In genomic region chr4:24598025-24598424, GRCh38 we compare ENCODE assay signal across 17 cellular contexts. TPM values are rescaled to one million over a fixed set of nuclear protein-coding genes. Genes with fewer than 3 reads are reported as not detected.
DNase-seq lines count a peak whose midpoint lies in the region; ATAC-seq, FAIRE-seq and TF ChIP-seq lines count a peak whose summit lies in the region.
"Had no signal": no experiment of that assay in that cellular context is flagged by ENCODE, and none has a peak within 500 bp of the region (broad histone marks: within the 10 kb centered on the region; RNA-seq: fewer than 3 reads in every experiment).

No MANE protein-coding gene starts in this region.

- peak; percentile 66 for DNase-seq in SIG-M5 treated with dmso at 0.1 percent for 504 hours (lab: John Stamatoyannopoulos, UW; ENCODE audit: unreplicated experiment)
- DNase-seq in SIG-M5 (lab: John Stamatoyannopoulos, UW) = no peak
- DNase-seq in epithelial cell of esophagus (ENCODE audit: low read depth) = peak; percentile 99
- no peak for DNase-seq in mesenchymal stem cell
- DNase-seq in Right ventricle myocardium inferior (ENCODE audit: missing footprints) = no peak
- no peak for DNase-seq in HTR-8/SVneo (ENCODE audit: insufficient read length, low spot score)
- DNase-seq in Ammon's horn (ENCODE audit: low spot score) = no peak
- DNase-seq: 8988T; activated CD4-positive, alpha-beta T cell treated with anti-CD3 and anti-CD28 coated beads, Interleukin-2, amount 10 ng/mL, durations not matched to agents 7 days and 5 days; COR-L47; dermis blood vessel endothelial cell; nephron progenitor cell; T-helper 17 cell had no signal

- peaks cover 1% of the 10 kb centered on the region for H3K79me1 ChIP-seq in mesenchymal stem cell (replicated peaks; ENCODE audit: low read length, poor library complexity, severe bottlenecking)

- no peak overlapping the region for H3K4me3 ChIP-seq in epithelial cell of esophagus (ENCODE audit: low read length)
- no peak overlapping the region for H3K4me3 ChIP-seq in mesenchymal stem cell (ENCODE audit: insufficient read depth in 1 of 2, low read depth in 1 of 2, low read length in 2 of 2)
- H3K4me3 ChIP-seq: gastroesophageal sphincter, HAP-1 had no signal

- H3K36me3 ChIP-seq in mesenchymal stem cell (ENCODE audit: control insufficient read depth in 1 of 2, insufficient read depth in 2 of 2, low read depth in 1 of 2, low read length in 2 of 2) = no peaks in the 10 kb centered on the region
- H3K36me3 ChIP-seq: gastroesophageal sphincter, HAP-1 had no signal

- no peak for ATAC-seq in Right ventricle myocardium inferior
- no peak for ATAC-seq in GM18861 (IDR thresholded peaks at IDR 0.05; ENCODE audit: unreplicated experiment)
- ATAC-seq: gastroesophageal sphincter, Panc1, T-helper 17 cell had no signal

- intact Hi-C loops in Right ventricle myocardium inferior (cut with DNase I) = no loop called here

- H3K4me2 ChIP-seq in mesenchymal stem cell (ENCODE audit: low read length, poor library complexity, severe bottlenecking) = peak overlapping the region; percentile 49

- H2BK12ac ChIP-seq in mesenchymal stem cell (ENCODE audit: low read length in 2 of 2) = no peak overlapping the region

- H3K27me3 ChIP-seq in mesenchymal stem cell (ENCODE audit: control insufficient read depth in 1 of 2, insufficient read depth in 1 of 2, low read length in 2 of 2) = no peaks in the 10 kb centered on the region
- H3K27me3 ChIP-seq: gastroesophageal sphincter had no signal

- peak overlapping the region; percentile 87 for H2BK5ac ChIP-seq in mesenchymal stem cell (ENCODE audit: low read depth, low read length, poor library complexity, severe bottlenecking)

- H3K23ac ChIP-seq in mesenchymal stem cell (ENCODE audit: low read length in 2 of 2) = no peak overlapping the region

- no peak overlapping the region for H2BK15ac ChIP-seq in mesenchymal stem cell (ENCODE audit: low read depth, poor library complexity, severe bottlenecking)

- no peak for FAIRE-seq in HTR-8/SVneo (lab: Jason Lieb, UNC)

- H3K9ac ChIP-seq in mesenchymal stem cell (ENCODE audit: low read length) = no peak overlapping the region

- H3K18ac ChIP-seq in mesenchymal stem cell (ENCODE audit: low read depth in 1 of 2, low read length in 2 of 2) = no peak overlapping the region

- H3K4me1 ChIP-seq in mesenchymal stem cell (ENCODE audit: control insufficient read depth, insufficient read depth, low read depth, low read length) = peaks cover 22% of the 10 kb centered on the region
- H3K4me1 ChIP-seq: gastroesophageal sphincter, HAP-1 had no signal

- H3K9me3 ChIP-seq in mesenchymal stem cell (ENCODE audit: control insufficient read depth, low read length) = no peaks in the 10 kb centered on the region
- H3K9me3 ChIP-seq: HAP-1 had no signal

- no peak for TF ChIP-seq CTCF in epithelial cell of esophagus (IDR thresholded peaks at IDR 0.05; ENCODE audit: insufficient read depth, low read depth, low read length, missing control alignments)

- H2BK120ac ChIP-seq in mesenchymal stem cell (ENCODE audit: low read depth, low read length) = no peak overlapping the region

- 80% methylated on average over 7 of the region's 8 CpGs for WGBS in mesenchymal stem cell

- H3K14ac ChIP-seq in mesenchymal stem cell (ENCODE audit: low read length in 2 of 2) = no peak overlapping the region

- no peak overlapping the region for H4K91ac ChIP-seq in mesenchymal stem cell (ENCODE audit: low read length)

- H3K4ac ChIP-seq in mesenchymal stem cell (ENCODE audit: low read depth in 1 of 2, low read length in 2 of 2) = no peak overlapping the region

- H3K27ac ChIP-seq in mesenchymal stem cell (ENCODE audit: low read length, poor library complexity, severe bottlenecking) = peak overlapping the region; percentile 98
- H3K27ac ChIP-seq: gastroesophageal sphincter had no signal

- no peak overlapping the region for H2AFZ ChIP-seq in mesenchymal stem cell (ENCODE audit: low read depth, low read length)

- H2AK5ac ChIP-seq in mesenchymal stem cell (ENCODE audit: low read length, severe bottlenecking) = no peak overlapping the region

- H4K8ac ChIP-seq in mesenchymal stem cell (ENCODE audit: low read length) = no peak overlapping the region

RNA-seq across cellular contexts. Expression of gene DHX15, which starts 13.7 kb away (rescaled TPM):
- polyA plus RNA-seq in mesenchymal stem cell (2013, experiment 1 of 2) = 59.8 TPM
- polyA plus RNA-seq in mesenchymal stem cell (2013, experiment 2 of 2) = 60.3 TPM
- total RNA-seq in Right ventricle myocardium inferior = 53.9 TPM

Comparison
In these comparisons a context has a peak if more than half of its experiments do, and no peak if none do; other contexts are left out.
1. DNase-seq: peak in SIG-M5 treated with dmso at 0.1 percent for 504 hours (single experiment) and epithelial cell of esophagus (single experiment); none in SIG-M5 (single experiment), mesenchymal stem cell (single experiment), Right ventricle myocardium inferior (single experiment), HTR-8/SVneo (single experiment) and Ammon's horn (single experiment).